In genomic region chr5:141201646-141202045, GRCh38 we compare ENCODE assay signal across 1 cellular context. TPM values are rescaled to one million over a fixed set of nuclear protein-coding genes. Genes with fewer than 3 reads are reported as not detected.
"Had no signal": no experiment of that assay in that cellular context is flagged by ENCODE, and none has a peak within 500 bp of the region (broad histone marks: within the 10 kb centered on the region; RNA-seq: fewer than 3 reads in every experiment).

No MANE protein-coding gene starts in this region.

RNA-seq across cellular contexts. Expression of gene PCDHB12, which starts 6.9 kb away (rescaled TPM):
- total RNA-seq: H7 had no signal

RNA-seq across cellular contexts. Expression of gene PCDHB9, which starts 14.7 kb away (rescaled TPM):
- total RNA-seq: H7 had no signal
